Comparison of ENCODE assay signal across 41 cellular contexts in genomic region chr4:92263010-92263409, GRCh38. TPM values are rescaled to one million over a fixed set of nuclear protein-coding genes. Genes with fewer than 3 reads are reported as not detected.
"Had no signal": no experiment of that assay in that cellular context is flagged by ENCODE, and none has a peak within 500 bp of the region (broad histone marks: within the 10 kb centered on the region; RNA-seq: fewer than 3 reads in every experiment).

No MANE protein-coding gene starts in this region.

- H3K4me3 Mint-ChIP-seq: activated naive CD4-positive, alpha-beta T cell treated with anti-CD3 and anti-CD28 coated beads for 36 hours; activated naive CD4-positive, alpha-beta T cell treated with anti-CD3 and anti-CD28 coated beads, Interleukin-2, amount 10 ng/mL, durations not matched to agents 7 days and 5 days; activated naive CD4-positive, alpha-beta T cell treated with anti-CD3 and anti-CD28 coated beads, Interleukin-2, amount 50 U/mL, for 24 hours; activated naive CD8-positive, alpha-beta T cell; activated naive CD8-positive, alpha-beta T cell treated with anti-CD3 and anti-CD28 coated beads for 36 hours; activated naive CD8-positive, alpha-beta T cell treated with anti-CD3 and anti-CD28 coated beads, Interleukin-2, amount 10 ng/mL, durations not matched to agents 7 days and 5 days; activated naive CD8-positive, alpha-beta T cell treated with anti-CD3 and anti-CD28 coated beads, Interleukin-2, amount 50 U/mL, for 24 hours; activated T-cell treated with anti-CD3 and anti-CD28 coated beads, Interleukin-2, amount 50 U/mL, for 24 hours; activated T-cell treated with anti-CD3 and anti-CD28 coated beads, Interleukin-2, amount 50 U/mL, for 4 hours; activated T-cell treated with anti-CD3 and anti-CD28 coated beads, Interleukin-2, amount 50 U/mL, for 72 hours; activated T-helper 1 cell treated with anti-CD3 and anti-CD28 coated beads, Interleukin-12 subunit alpha, Interleukin-12 subunit beta, Interleukin-2, Interleukin-4 antibody, amounts not matched to agents 30 ng/mL and 10 ng/mL and 1 ng/mL, durations not matched to agents 14 hours and 24 hours and 36 hours; activated T-helper 17 cell treated with anti-CD3 and anti-CD28 coated beads, Interleukin-2, amount 50 U/mL, for 72 hours; brain; central memory CD8-positive, alpha-beta T cell had no signal

- H3K36me3 Mint-ChIP-seq: activated naive CD4-positive, alpha-beta T cell treated with anti-CD3 and anti-CD28 coated beads, Interleukin-2, amount 10 ng/mL, durations not matched to agents 7 days and 5 days; activated naive CD4-positive, alpha-beta T cell treated with anti-CD3 and anti-CD28 coated beads, Interleukin-2, amount 50 U/mL, for 24 hours; activated naive CD4-positive, alpha-beta T cell treated with anti-CD3 and anti-CD28 coated beads, Interleukin-2, amount 50 U/mL, for 72 hours; activated naive CD8-positive, alpha-beta T cell; activated naive CD8-positive, alpha-beta T cell treated with anti-CD3 and anti-CD28 coated beads for 36 hours; activated naive CD8-positive, alpha-beta T cell treated with anti-CD3 and anti-CD28 coated beads, Interleukin-2, amount 10 ng/mL, durations not matched to agents 7 days and 5 days; brain had no signal

- H3K27ac Mint-ChIP-seq: activated naive CD4-positive, alpha-beta T cell treated with anti-CD3 and anti-CD28 coated beads for 36 hours; activated naive CD4-positive, alpha-beta T cell treated with anti-CD3 and anti-CD28 coated beads, Interleukin-2, amount 10 ng/mL, durations not matched to agents 7 days and 5 days; activated naive CD4-positive, alpha-beta T cell treated with anti-CD3 and anti-CD28 coated beads, Interleukin-2, amount 50 U/mL, for 24 hours; activated naive CD4-positive, alpha-beta T cell treated with anti-CD3 and anti-CD28 coated beads, Interleukin-2, amount 50 U/mL, for 72 hours; activated naive CD8-positive, alpha-beta T cell; activated naive CD8-positive, alpha-beta T cell treated with anti-CD3 and anti-CD28 coated beads for 36 hours; activated naive CD8-positive, alpha-beta T cell treated with anti-CD3 and anti-CD28 coated beads, Interleukin-2, amount 10 ng/mL, durations not matched to agents 7 days and 5 days; activated naive CD8-positive, alpha-beta T cell treated with anti-CD3 and anti-CD28 coated beads, Interleukin-2, amount 50 U/mL, for 24 hours; activated T-cell treated with anti-CD3 and anti-CD28 coated beads, Interleukin-2, amount 50 U/mL, for 24 hours; activated T-cell treated with anti-CD3 and anti-CD28 coated beads, Interleukin-2, amount 50 U/mL, for 72 hours; activated T-helper 1 cell treated with anti-CD3 and anti-CD28 coated beads, Interleukin-12 subunit alpha, Interleukin-12 subunit beta, Interleukin-2, Interleukin-4 antibody, amounts not matched to agents 30 ng/mL and 10 ng/mL and 1 ng/mL, durations not matched to agents 14 hours and 24 hours and 36 hours; activated T-helper 17 cell treated with anti-CD3 and anti-CD28 coated beads, Interleukin-2, amount 50 U/mL, for 72 hours; activated T-helper 2 cell treated with anti-CD3 and anti-CD28 coated beads, Interferon-gamma antibody, Interleukin-2, Interleukin-4, amounts not matched to agents 10 μg/mL and 5 μg/mL and 100 μg/mL, durations not matched to agents 14 hours and 24 hours and 36 hours; brain had no signal

- H3K27me3 Mint-ChIP-seq: activated naive CD4-positive, alpha-beta T cell treated with anti-CD3 and anti-CD28 coated beads, Interleukin-2, amount 10 ng/mL, durations not matched to agents 7 days and 5 days; activated naive CD4-positive, alpha-beta T cell treated with anti-CD3 and anti-CD28 coated beads, Interleukin-2, amount 50 U/mL, for 24 hours; activated naive CD8-positive, alpha-beta T cell; activated naive CD8-positive, alpha-beta T cell treated with anti-CD3 and anti-CD28 coated beads for 36 hours; activated naive CD8-positive, alpha-beta T cell treated with anti-CD3 and anti-CD28 coated beads, Interleukin-2, amount 10 ng/mL, durations not matched to agents 7 days and 5 days; activated T-cell treated with anti-CD3 and anti-CD28 coated beads, Interleukin-2, amount 50 U/mL, for 24 hours; activated T-helper 17 cell treated with anti-CD3 and anti-CD28 coated beads, Interleukin-2, amount 50 U/mL, for 72 hours; central memory CD8-positive, alpha-beta T cell had no signal

- H3K4me3 ChIP-seq: adrenal gland, ascending aorta, body of pancreas, breast epithelium, cardiac muscle cell had no signal

- ATAC-seq: activated naive CD4-positive, alpha-beta T cell treated with anti-CD3 and anti-CD28 coated beads, Interleukin-2, amount 50 U/mL, for 72 hours; activated naive CD8-positive, alpha-beta T cell treated with anti-CD3 and anti-CD28 coated beads, Interleukin-2, amount 50 U/mL, for 24 hours; activated T-cell treated with anti-CD3 and anti-CD28 coated beads, Interleukin-2, amount 50 U/mL, for 4 hours; activated T-cell treated with anti-CD3 and anti-CD28 coated beads, Interleukin-2, amount 50 U/mL, for 72 hours; activated T-helper 17 cell treated with anti-CD3 and anti-CD28 coated beads, Interleukin-2, amount 50 U/mL, for 72 hours; body of pancreas had no signal

- H3K4me1 ChIP-seq: adrenal gland, ascending aorta, breast epithelium had no signal

- H3K27ac ChIP-seq: adrenal gland, ascending aorta, body of pancreas, brain microvascular endothelial cell, breast epithelium, cardiac muscle cell had no signal

- H3K36me3 ChIP-seq: adrenal gland, ascending aorta, brain microvascular endothelial cell, breast epithelium, cardiac muscle cell had no signal

- H3K4me1 Mint-ChIP-seq: activated naive CD4-positive, alpha-beta T cell treated with anti-CD3 and anti-CD28 coated beads, Interleukin-2, amount 10 ng/mL, durations not matched to agents 7 days and 5 days; activated naive CD4-positive, alpha-beta T cell treated with anti-CD3 and anti-CD28 coated beads, Interleukin-2, amount 50 U/mL, for 24 hours; activated naive CD8-positive, alpha-beta T cell treated with anti-CD3 and anti-CD28 coated beads for 36 hours; activated naive CD8-positive, alpha-beta T cell treated with anti-CD3 and anti-CD28 coated beads, Interleukin-2, amount 10 ng/mL, durations not matched to agents 7 days and 5 days; activated naive CD8-positive, alpha-beta T cell treated with anti-CD3 and anti-CD28 coated beads, Interleukin-2, amount 50 U/mL, for 24 hours; activated T-helper 17 cell treated with anti-CD3 and anti-CD28 coated beads, Interleukin-2, amount 50 U/mL, for 72 hours; central memory CD8-positive, alpha-beta T cell had no signal

- DNase-seq: activated effector memory CD4-positive, alpha-beta T cell treated with anti-CD3 and anti-CD28 coated beads, Interleukin-2, amount 50 U/mL, for 16 hours; activated effector memory CD4-positive, alpha-beta T cell treated with Interleukin-2 at 50 U/mL for 16 hours; activated gamma-delta T cell; activated gamma-delta T cell treated with Interleukin-2 at 50 U/mL for 16 hours; activated naive CD4-positive, alpha-beta T cell; activated naive CD4-positive, alpha-beta T cell treated with anti-CD3 and anti-CD28 coated beads for 36 hours; activated naive CD4-positive, alpha-beta T cell treated with anti-CD3 and anti-CD28 coated beads, Interleukin-2, amount 10 ng/mL, durations not matched to agents 7 days and 5 days; activated naive CD4-positive, alpha-beta T cell treated with anti-CD3 and anti-CD28 coated beads, Interleukin-2, amount 50 U/mL, for 16 hours; activated naive CD4-positive, alpha-beta T cell treated with Interleukin-2 at 50 U/mL for 16 hours; activated naive CD8-positive, alpha-beta T cell treated with anti-CD3 and anti-CD28 coated beads for 36 hours; activated naive CD8-positive, alpha-beta T cell treated with anti-CD3 and anti-CD28 coated beads, Interleukin-2, amount 10 ng/mL, durations not matched to agents 7 days and 5 days; activated naive CD8-positive, alpha-beta T cell treated with anti-CD3 and anti-CD28 coated beads, Interleukin-2, amount 50 U/mL, for 24 hours; activated T-cell treated with anti-CD3 and anti-CD28 coated beads, Interleukin-2, amount 50 U/mL, for 1 hour; activated T-cell treated with anti-CD3 and anti-CD28 coated beads, Interleukin-2, amount 50 U/mL, for 24 hours; activated T-cell treated with anti-CD3 and anti-CD28 coated beads, Interleukin-2, amount 50 U/mL, for 4 hours; activated T-cell treated with anti-CD3 and anti-CD28 coated beads, Interleukin-2, amount 50 U/mL, for 48 hours; activated T-cell treated with anti-CD3 and anti-CD28 coated beads, Interleukin-2, amount 50 U/mL, for 72 hours; adrenal gland; amniotic stem cell; amygdala; anterior cingulate cortex; aorta; body of pancreas; brain microvascular endothelial cell; central memory CD4-positive, alpha-beta T cell; cerebellar nuclear complex had no signal

- H3K27me3 ChIP-seq: adrenal gland, ascending aorta, body of pancreas, brain microvascular endothelial cell, breast epithelium, cardiac muscle cell had no signal

- FAIRE-seq: astrocyte, bronchial epithelial cell had no signal

- H3K9me3 ChIP-seq: adrenal gland, ascending aorta, body of pancreas, breast epithelium had no signal

- H3K9me3 Mint-ChIP-seq: activated naive CD4-positive, alpha-beta T cell treated with anti-CD3 and anti-CD28 coated beads for 36 hours; activated naive CD4-positive, alpha-beta T cell treated with anti-CD3 and anti-CD28 coated beads, Interleukin-2, amount 10 ng/mL, durations not matched to agents 7 days and 5 days; activated naive CD4-positive, alpha-beta T cell treated with anti-CD3 and anti-CD28 coated beads, Interleukin-2, amount 50 U/mL, for 24 hours; activated naive CD8-positive, alpha-beta T cell treated with anti-CD3 and anti-CD28 coated beads for 36 hours; activated naive CD8-positive, alpha-beta T cell treated with anti-CD3 and anti-CD28 coated beads, Interleukin-2, amount 10 ng/mL, durations not matched to agents 7 days and 5 days; activated naive CD8-positive, alpha-beta T cell treated with anti-CD3 and anti-CD28 coated beads, Interleukin-2, amount 50 U/mL, for 24 hours; activated T-cell treated with anti-CD3 and anti-CD28 coated beads, Interleukin-2, amount 50 U/mL, for 24 hours; activated T-cell treated with anti-CD3 and anti-CD28 coated beads, Interleukin-2, amount 50 U/mL, for 4 hours; activated T-helper 1 cell treated with anti-CD3 and anti-CD28 coated beads, Interleukin-12 subunit alpha, Interleukin-12 subunit beta, Interleukin-2, Interleukin-4 antibody, amounts not matched to agents 30 ng/mL and 10 ng/mL and 1 ng/mL, durations not matched to agents 14 hours and 24 hours and 36 hours; activated T-helper 2 cell treated with anti-CD3 and anti-CD28 coated beads, Interferon-gamma antibody, Interleukin-2, Interleukin-4, amounts not matched to agents 10 μg/mL and 5 μg/mL and 100 μg/mL, durations not matched to agents 14 hours and 24 hours and 36 hours had no signal

RNA-seq across cellular contexts. Expression of gene GRID2, which starts 40.8 kb away (rescaled TPM):
- total RNA-seq: activated naive CD4-positive, alpha-beta T cell treated with anti-CD3 and anti-CD28 coated beads for 36 hours; activated naive CD4-positive, alpha-beta T cell treated with anti-CD3 and anti-CD28 coated beads, Interleukin-2, amount 50 U/mL, for 72 hours; activated naive CD8-positive, alpha-beta T cell treated with anti-CD3 and anti-CD28 coated beads for 36 hours; activated naive CD8-positive, alpha-beta T cell treated with anti-CD3 and anti-CD28 coated beads, Interleukin-2, amount 10 ng/mL, durations not matched to agents 7 days and 5 days; activated T-cell treated with anti-CD3 and anti-CD28 coated beads, Interleukin-2, amount 50 U/mL, for 72 hours; activated T-helper 1 cell treated with anti-CD3 and anti-CD28 coated beads, Interleukin-12 subunit alpha, Interleukin-12 subunit beta, Interleukin-2, Interleukin-4 antibody, amounts not matched to agents 30 ng/mL and 10 ng/mL and 1 ng/mL, durations not matched to agents 14 hours and 24 hours and 36 hours; activated T-helper 17 cell treated with anti-CD3 and anti-CD28 coated beads, Interleukin-2, amount 50 U/mL, for 72 hours; activated T-helper 2 cell treated with anti-CD3 and anti-CD28 coated beads, Interferon-gamma antibody, Interleukin-2, Interleukin-4, amounts not matched to agents 10 μg/mL and 5 μg/mL and 100 μg/mL, durations not matched to agents 14 hours and 24 hours and 36 hours; ascending aorta; body of pancreas; bronchial epithelial cell; chondrocyte had no signal
- polyA plus RNA-seq: adipose tissue, aorta, cardiac muscle cell had no signal
